1 cellular context compared by ENCODE assay signal in the genomic region with DNA sequence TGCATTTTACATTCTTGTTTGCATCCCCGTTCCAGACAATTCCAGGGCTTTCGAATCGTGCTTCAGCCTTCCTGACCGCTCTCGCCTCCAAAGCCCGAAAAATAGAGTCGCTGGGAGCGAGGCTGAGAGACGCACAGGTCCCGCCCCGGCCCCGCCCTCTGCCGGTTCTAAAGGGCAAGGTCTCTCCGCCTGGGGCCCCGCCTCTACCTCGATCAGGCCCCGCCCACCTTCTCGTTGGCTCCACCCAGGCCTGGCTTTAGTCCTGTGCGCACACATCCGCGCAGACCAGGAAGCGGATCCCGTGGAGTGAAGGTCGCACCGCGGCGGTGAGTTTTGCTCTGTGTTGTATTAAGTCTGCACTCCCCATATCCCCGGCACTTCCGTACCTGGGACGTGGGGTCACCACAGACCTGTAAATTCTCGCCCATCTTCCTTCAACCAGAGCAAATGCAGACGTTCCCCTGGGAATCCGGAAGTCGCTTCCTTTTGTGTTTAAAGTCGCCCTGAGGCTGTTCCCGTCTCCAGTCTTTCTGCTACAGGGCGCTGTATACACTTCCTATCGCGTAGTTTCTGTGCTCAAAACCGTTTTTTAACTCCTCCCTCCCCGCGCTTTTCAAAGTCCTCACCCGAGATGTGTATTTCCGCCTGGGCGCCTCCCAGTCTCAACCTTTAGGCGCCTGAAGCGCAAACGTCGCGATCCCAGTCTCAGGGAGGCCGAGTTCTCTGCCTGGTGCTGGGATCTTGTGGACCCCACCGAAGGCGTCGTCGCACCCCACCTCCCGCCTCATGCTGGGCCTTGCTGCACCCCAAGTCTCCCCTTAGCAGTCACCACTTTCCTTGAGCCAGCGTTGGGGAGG.
TF ChIP-seq lines count a peak whose summit lies in the region.

A gene (plus strand): TSS at position 283 of the 857 bp plus-strand sequence. CDS start 3,861 bp downstream, outside the sequence.

TF ChIP-seq in K562, 482 proteins besides CTCF, POLR2A, EP300 and RAD21 (continued from another document and continues in another):
- TF ChIP-seq, protein P1, sequence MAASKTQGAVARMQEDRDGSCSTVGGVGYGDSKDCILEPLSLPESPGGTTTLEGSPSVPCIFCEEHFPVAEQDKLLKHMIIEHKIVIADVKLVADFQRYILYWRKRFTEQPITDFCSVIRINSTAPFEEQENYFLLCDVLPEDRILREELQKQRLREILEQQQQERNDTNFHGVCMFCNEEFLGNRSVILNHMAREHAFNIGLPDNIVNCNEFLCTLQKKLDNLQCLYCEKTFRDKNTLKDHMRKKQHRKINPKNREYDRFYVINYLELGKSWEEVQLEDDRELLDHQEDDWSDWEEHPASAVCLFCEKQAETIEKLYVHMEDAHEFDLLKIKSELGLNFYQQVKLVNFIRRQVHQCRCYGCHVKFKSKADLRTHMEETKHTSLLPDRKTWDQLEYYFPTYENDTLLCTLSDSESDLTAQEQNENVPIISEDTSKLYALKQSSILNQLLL (CRISPR knock-in tag; IDR thresholded peaks at IDR 0.05; ENCODE audit: borderline replicate concordance), result no peak
- no peak for TF ChIP-seq MED1 (CRISPR knock-in tag; IDR thresholded peaks at IDR 0.05; ENCODE audit: borderline replicate concordance)
- no peak for TF ChIP-seq MCM2 (IDR thresholded peaks at IDR 0.05; ENCODE audit: low read depth)
- peak in 1 of 2 experiments; percentile 67; a peak in 1 of 4 replicates for TF ChIP-seq SIN3A (IDR thresholded peaks at IDR 0.05; ENCODE audit: borderline replicate concordance in 2 of 2, control insufficient read depth in 1 of 2, low read depth in 2 of 2, low read length in 2 of 2)
- TF ChIP-seq NR2C2 (CRISPR knock-in tag; IDR thresholded peaks at IDR 0.05), result no peak
- peak; percentile 54 for TF ChIP-seq NR2C2 (tag; IDR thresholded peaks at IDR 0.05)
- TF ChIP-seq, protein P2, sequence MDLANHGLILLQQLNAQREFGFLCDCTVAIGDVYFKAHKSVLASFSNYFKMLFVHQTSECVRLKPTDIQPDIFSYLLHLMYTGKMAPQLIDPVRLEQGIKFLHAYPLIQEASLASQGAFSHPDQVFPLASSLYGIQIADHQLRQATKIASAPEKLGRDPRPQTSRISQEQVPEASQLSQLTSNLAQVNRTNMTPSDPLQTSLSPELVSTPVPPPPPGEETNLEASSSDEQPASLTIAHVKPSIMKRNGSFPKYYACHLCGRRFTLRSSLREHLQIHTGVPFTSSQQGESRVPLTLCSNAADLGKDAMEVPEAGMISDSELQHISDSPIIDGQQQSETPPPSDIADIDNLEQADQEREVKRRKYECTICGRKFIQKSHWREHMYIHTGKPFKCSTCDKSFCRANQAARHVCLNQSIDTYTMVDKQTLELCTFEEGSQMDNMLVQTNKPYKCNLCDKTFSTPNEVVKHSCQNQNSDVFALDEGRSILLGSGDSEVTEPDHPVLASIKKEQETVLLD (IDR thresholded peaks at IDR 0.05), result peak; percentile 90
- no peak for TF ChIP-seq ESRRB (CRISPR knock-in tag; IDR thresholded peaks at IDR 0.05; ENCODE audit: borderline replicate concordance)
- TF ChIP-seq CHD2 (IDR thresholded peaks at IDR 0.05; ENCODE audit: low read depth, low read length), result peak; percentile 33; the same call in 1 of the 2 replicates
- TF ChIP-seq MYC (IDR thresholded peaks at IDR 0.05; ENCODE audit: low read depth, low read length), result no peak
- 0 out of 2 replicates have a peak, but pooled peaks have one; percentile 11 for TF ChIP-seq MYC (CRISPR knock-in tag; IDR thresholded peaks at IDR 0.05; ENCODE audit: borderline replicate concordance, low read depth)
- TF ChIP-seq, protein P3, sequence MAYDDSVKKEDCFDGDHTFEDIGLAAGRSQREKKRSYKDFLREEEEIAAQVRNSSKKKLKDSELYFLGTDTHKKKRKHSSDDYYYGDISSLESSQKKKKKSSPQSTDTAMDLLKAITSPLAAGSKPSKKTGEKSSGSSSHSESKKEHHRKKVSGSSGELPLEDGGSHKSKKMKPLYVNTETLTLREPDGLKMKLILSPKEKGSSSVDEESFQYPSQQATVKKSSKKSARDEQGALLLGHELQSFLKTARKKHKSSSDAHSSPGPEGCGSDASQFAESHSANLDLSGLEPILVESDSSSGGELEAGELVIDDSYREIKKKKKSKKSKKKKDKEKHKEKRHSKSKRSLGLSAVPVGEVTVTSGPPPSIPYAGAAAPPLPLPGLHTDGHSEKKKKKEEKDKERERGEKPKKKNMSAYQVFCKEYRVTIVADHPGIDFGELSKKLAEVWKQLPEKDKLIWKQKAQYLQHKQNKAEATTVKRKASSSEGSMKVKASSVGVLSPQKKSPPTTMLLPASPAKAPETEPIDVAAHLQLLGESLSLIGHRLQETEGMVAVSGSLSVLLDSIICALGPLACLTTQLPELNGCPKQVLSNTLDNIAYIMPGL (CRISPR knock-in tag; IDR thresholded peaks at IDR 0.05), result no peak
- TF ChIP-seq PHF20 (IDR thresholded peaks at IDR 0.05; ENCODE audit: partially characterized antibody), result peak; percentile 90
- TF ChIP-seq MEIS2 (IDR thresholded peaks at IDR 0.05; ENCODE audit: partially characterized antibody), result peak; percentile 85
- TF ChIP-seq, protein P4, sequence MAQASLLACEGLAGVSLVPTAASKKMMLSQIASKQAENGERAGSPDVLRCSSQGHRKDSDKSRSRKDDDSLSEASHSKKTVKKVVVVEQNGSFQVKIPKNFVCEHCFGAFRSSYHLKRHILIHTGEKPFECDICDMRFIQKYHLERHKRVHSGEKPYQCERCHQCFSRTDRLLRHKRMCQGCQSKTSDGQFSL (CRISPR knock-in tag; IDR thresholded peaks at IDR 0.05), result peak; percentile 76; the same call in 1 of the 2 replicates
- TF ChIP-seq, protein P4 (tag; IDR thresholded peaks at IDR 0.05), result no peak
- no peak for TF ChIP-seq MYNN (IDR thresholded peaks at IDR 0.05)
- TF ChIP-seq MYNN (CRISPR knock-in tag; IDR thresholded peaks at IDR 0.05), result no peak
- no peak for TF ChIP-seq TEAD4 (IDR thresholded peaks at IDR 0.05; ENCODE audit: low read length)
- TF ChIP-seq TEAD4 (CRISPR knock-in tag; IDR thresholded peaks at IDR 0.05; ENCODE audit: borderline replicate concordance), result 0 out of 2 replicates have a peak, but pooled peaks have one; percentile 30
- no peak for TF ChIP-seq TEAD1 (CRISPR knock-in tag; IDR thresholded peaks at IDR 0.05)
- no peak for TF ChIP-seq RHOXF2B (CRISPR knock-in tag; conservative IDR thresholded peaks at IDR 0.05)
- peak; percentile 87 for TF ChIP-seq FOXM1 (IDR thresholded peaks at IDR 0.05; ENCODE audit: low read depth)
- no peak for TF ChIP-seq FOXM1 (CRISPR knock-in tag; IDR thresholded peaks at IDR 0.05; ENCODE audit: low read depth)
- peak; percentile 41; the same call in 1 of the 2 replicates for TF ChIP-seq SMARCC2 (IDR thresholded peaks at IDR 0.05; ENCODE audit: low read depth)
- TF ChIP-seq MTF1 (CRISPR knock-in tag; IDR thresholded peaks at IDR 0.05; ENCODE audit: borderline replicate concordance), result no peak
- TF ChIP-seq POU5F1 (IDR thresholded peaks at IDR 0.05; ENCODE audit: borderline replicate concordance, low read depth, low read length, partially characterized antibody), result peak; percentile 72
- no peak for TF ChIP-seq HDAC6 (IDR thresholded peaks at IDR 0.05; ENCODE audit: low read depth, low read length)
- TF ChIP-seq, protein P5, sequence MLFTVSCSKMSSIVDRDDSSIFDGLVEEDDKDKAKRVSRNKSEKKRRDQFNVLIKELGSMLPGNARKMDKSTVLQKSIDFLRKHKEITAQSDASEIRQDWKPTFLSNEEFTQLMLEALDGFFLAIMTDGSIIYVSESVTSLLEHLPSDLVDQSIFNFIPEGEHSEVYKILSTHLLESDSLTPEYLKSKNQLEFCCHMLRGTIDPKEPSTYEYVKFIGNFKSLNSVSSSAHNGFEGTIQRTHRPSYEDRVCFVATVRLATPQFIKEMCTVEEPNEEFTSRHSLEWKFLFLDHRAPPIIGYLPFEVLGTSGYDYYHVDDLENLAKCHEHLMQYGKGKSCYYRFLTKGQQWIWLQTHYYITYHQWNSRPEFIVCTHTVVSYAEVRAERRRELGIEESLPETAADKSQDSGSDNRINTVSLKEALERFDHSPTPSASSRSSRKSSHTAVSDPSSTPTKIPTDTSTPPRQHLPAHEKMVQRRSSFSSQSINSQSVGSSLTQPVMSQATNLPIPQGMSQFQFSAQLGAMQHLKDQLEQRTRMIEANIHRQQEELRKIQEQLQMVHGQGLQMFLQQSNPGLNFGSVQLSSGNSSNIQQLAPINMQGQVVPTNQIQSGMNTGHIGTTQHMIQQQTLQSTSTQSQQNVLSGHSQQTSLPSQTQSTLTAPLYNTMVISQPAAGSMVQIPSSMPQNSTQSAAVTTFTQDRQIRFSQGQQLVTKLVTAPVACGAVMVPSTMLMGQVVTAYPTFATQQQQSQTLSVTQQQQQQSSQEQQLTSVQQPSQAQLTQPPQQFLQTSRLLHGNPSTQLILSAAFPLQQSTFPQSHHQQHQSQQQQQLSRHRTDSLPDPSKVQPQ (CRISPR knock-in tag; IDR thresholded peaks at IDR 0.05; ENCODE audit: borderline replicate concordance), result no peak
- TF ChIP-seq ETV1 (tag; conservative IDR thresholded peaks at IDR 0.05; ENCODE audit: low read depth), result 0 out of 2 replicates have a peak, but pooled peaks have one; percentile 57
- TF ChIP-seq FOXK2 (conservative IDR thresholded peaks at IDR 0.05 in 1 of 2, IDR thresholded peaks at IDR 0.05 in 1 of 2; ENCODE audit: low read depth in 2 of 2), result peak; percentile 72 to 81; a peak in 2 of 4 replicates
- peak; percentile 61; the same call in 1 of the 2 replicates for TF ChIP-seq LCOR (CRISPR knock-in tag; IDR thresholded peaks at IDR 0.05)
- peak; percentile 86 for TF ChIP-seq POLR2H (tag; IDR thresholded peaks at IDR 0.05; ENCODE audit: low read depth)
- TF ChIP-seq CBX5 (IDR thresholded peaks at IDR 0.05; ENCODE audit: borderline replicate concordance, low read depth), result no peak
- TF ChIP-seq ZNF239 (CRISPR knock-in tag; IDR thresholded peaks at IDR 0.05), result no peak
- TF ChIP-seq, protein P6, sequence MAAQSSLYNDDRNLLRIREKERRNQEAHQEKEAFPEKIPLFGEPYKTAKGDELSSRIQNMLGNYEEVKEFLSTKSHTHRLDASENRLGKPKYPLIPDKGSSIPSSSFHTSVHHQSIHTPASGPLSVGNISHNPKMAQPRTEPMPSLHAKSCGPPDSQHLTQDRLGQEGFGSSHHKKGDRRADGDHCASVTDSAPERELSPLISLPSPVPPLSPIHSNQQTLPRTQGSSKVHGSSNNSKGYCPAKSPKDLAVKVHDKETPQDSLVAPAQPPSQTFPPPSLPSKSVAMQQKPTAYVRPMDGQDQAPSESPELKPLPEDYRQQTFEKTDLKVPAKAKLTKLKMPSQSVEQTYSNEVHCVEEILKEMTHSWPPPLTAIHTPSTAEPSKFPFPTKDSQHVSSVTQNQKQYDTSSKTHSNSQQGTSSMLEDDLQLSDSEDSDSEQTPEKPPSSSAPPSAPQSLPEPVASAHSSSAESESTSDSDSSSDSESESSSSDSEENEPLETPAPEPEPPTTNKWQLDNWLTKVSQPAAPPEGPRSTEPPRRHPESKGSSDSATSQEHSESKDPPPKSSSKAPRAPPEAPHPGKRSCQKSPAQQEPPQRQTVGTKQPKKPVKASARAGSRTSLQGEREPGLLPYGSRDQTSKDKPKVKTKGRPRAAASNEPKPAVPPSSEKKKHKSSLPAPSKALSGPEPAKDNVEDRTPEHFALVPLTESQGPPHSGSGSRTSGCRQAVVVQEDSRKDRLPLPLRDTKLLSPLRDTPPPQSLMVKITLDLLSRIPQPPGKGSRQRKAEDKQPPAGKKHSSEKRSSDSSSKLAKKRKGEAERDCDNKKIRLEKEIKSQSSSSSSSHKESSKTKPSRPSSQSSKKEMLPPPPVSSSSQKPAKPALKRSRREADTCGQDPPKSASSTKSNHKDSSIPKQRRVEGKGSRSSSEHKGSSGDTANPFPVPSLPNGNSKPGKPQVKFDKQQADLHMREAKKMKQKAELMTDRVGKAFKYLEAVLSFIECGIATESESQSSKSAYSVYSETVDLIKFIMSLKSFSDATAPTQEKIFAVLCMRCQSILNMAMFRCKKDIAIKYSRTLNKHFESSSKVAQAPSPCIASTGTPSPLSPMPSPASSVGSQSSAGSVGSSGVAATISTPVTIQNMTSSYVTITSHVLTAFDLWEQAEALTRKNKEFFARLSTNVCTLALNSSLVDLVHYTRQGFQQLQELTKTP (IDR thresholded peaks at IDR 0.05; ENCODE audit: low read depth in 1 of 2, partially characterized antibody in 2 of 2), result peak in 1 of 2 experiments; percentile 74
- no peak for TF ChIP-seq ZNF124 (CRISPR knock-in tag; IDR thresholded peaks at IDR 0.05)
- no peak for TF ChIP-seq RBM15 (IDR thresholded peaks at IDR 0.05; ENCODE audit: insufficient read depth, low read length)
- no peak for TF ChIP-seq ATF1 (CRISPR knock-in tag; IDR thresholded peaks at IDR 0.05)
- peak; percentile 57; the same call in 1 of the 2 replicates for TF ChIP-seq ATF1 (tag; IDR thresholded peaks at IDR 0.05)
- peak; percentile 47 for TF ChIP-seq HNRNPLL (IDR thresholded peaks at IDR 0.05; ENCODE audit: low read depth, low read length, poor library complexity, severe bottlenecking)
- no peak for TF ChIP-seq NONO (IDR thresholded peaks at IDR 0.05; ENCODE audit: low read depth in 2 of 2, low read length in 1 of 2)
- TF ChIP-seq ZFP1 (CRISPR knock-in tag; IDR thresholded peaks at IDR 0.05), result 0 out of 2 replicates have a peak, but pooled peaks have one; percentile 1
- peak in 1 of 2 experiments; percentile 52; a peak in 1 of 4 replicates for TF ChIP-seq FOXA3 (CRISPR knock-in tag; conservative IDR thresholded peaks at IDR 0.05 in 1 of 2, IDR thresholded peaks at IDR 0.05 in 1 of 2)
- TF ChIP-seq ZBTB17 (CRISPR knock-in tag; IDR thresholded peaks at IDR 0.05), result no peak
- TF ChIP-seq, protein P7, sequence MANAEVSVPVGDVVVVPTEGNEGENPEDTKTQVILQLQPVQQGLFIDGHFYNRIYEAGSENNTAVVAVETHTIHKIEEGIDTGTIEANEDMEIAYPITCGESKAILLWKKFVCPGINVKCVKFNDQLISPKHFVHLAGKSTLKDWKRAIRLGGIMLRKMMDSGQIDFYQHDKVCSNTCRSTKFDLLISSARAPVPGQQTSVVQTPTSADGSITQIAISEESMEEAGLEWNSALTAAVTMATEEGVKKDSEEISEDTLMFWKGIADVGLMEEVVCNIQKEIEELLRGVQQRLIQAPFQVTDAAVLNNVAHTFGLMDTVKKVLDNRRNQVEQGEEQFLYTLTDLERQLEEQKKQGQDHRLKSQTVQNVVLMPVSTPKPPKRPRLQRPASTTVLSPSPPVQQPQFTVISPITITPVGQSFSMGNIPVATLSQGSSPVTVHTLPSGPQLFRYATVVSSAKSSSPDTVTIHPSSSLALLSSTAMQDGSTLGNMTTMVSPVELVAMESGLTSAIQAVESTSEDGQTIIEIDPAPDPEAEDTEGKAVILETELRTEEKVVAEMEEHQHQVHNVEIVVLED (CRISPR knock-in tag; IDR thresholded peaks at IDR 0.05), result no peak
- peak; percentile 70 for TF ChIP-seq GABPA (tag; conservative IDR thresholded peaks at IDR 0.05; ENCODE audit: low read depth)
- peak; percentile 19; the same call in 1 of the 2 replicates for TF ChIP-seq NCOA1 (IDR thresholded peaks at IDR 0.05; ENCODE audit: low read depth)
- no peak for TF ChIP-seq RFX5 (IDR thresholded peaks at IDR 0.05; ENCODE audit: low read depth, low read length)
- TF ChIP-seq POLR2G (IDR thresholded peaks at IDR 0.05; ENCODE audit: low read depth, low read length), result peak; percentile 86
- TF ChIP-seq ESRRA (IDR thresholded peaks at IDR 0.05; ENCODE audit: borderline replicate concordance, low read depth), result peak; percentile 62; the same call in 1 of the 2 replicates
- no peak; the same call in 1 of the 2 replicates for TF ChIP-seq POLR2AphosphoS2 (IDR thresholded peaks at IDR 0.05; ENCODE audit: low read length)
- no peak for TF ChIP-seq ZNF121 (CRISPR knock-in tag; conservative IDR thresholded peaks at IDR 0.05)
- peak; percentile 99 for TF ChIP-seq ELF1 (tag; IDR thresholded peaks at IDR 0.05)
- TF ChIP-seq RBFOX2 (IDR thresholded peaks at IDR 0.05; ENCODE audit: low read depth, low read length), result peak; percentile 80
